ENCODE assay signal across 8 cellular contexts in genomic region chr13:33205804-33206221, GRCh38.
DNase-seq lines count a peak whose midpoint lies in the region; ATAC-seq lines count a peak whose summit lies in the region.

No MANE protein-coding gene starts in this region.

- peaks cover 14% of the 10 kb centered on the region for H3K27me3 Mint-ChIP-seq in stimulated activated naive CD8-positive, alpha-beta T cell treated with anti-CD3 and anti-CD28 coated beads, Interleukin-15, Interleukin-2, amounts not matched to agents 100 ng/mL and 50 ng/mL, for 24 hours
- peaks cover 17 to 27% of the 10 kb centered on the region in 2 donors for H3K27me3 Mint-ChIP-seq in T-cell

- no peaks in the 10 kb centered on the region for H3K36me3 Mint-ChIP-seq in stimulated activated naive CD8-positive, alpha-beta T cell treated with anti-CD3 and anti-CD28 coated beads, Interleukin-15, Interleukin-2, amounts not matched to agents 100 ng/mL and 50 ng/mL, for 24 hours (ENCODE audit: low read depth)
- no peaks in the 10 kb centered on the region for H3K36me3 Mint-ChIP-seq in T-cell

- no peaks in the 10 kb centered on the region for H3K9me3 Mint-ChIP-seq in stimulated activated naive CD8-positive, alpha-beta T cell treated with anti-CD3 and anti-CD28 coated beads, Interleukin-15, Interleukin-2, amounts not matched to agents 100 ng/mL and 50 ng/mL, for 24 hours
- no peaks in the 10 kb centered on the region for H3K9me3 Mint-ChIP-seq in T-cell

- ATAC-seq in stimulated activated naive CD8-positive, alpha-beta T cell treated with anti-CD3 and anti-CD28 coated beads, Interleukin-15, Interleukin-2, amounts not matched to agents 100 U/mL and 50 U/mL, for 24 hours: no peak
- ATAC-seq in left ventricle myocardium superior: peak; percentile 26
- no peak for ATAC-seq in T-cell (replicated peaks in 1 of 4)

- H3K4me3 Mint-ChIP-seq in stimulated activated naive CD8-positive, alpha-beta T cell treated with anti-CD3 and anti-CD28 coated beads, Interleukin-15, Interleukin-2, amounts not matched to agents 100 ng/mL and 50 ng/mL, for 24 hours: no peak overlapping the region
- no peak overlapping the region for H3K4me3 Mint-ChIP-seq in T-cell

- intact Hi-C loops in left ventricle myocardium superior (cut with micrococcal nuclease): no loop called here

- CTCF ChIA-PET in T-cell (lab: Charles Lee): interaction anchor here in 1 of 2 donors (1.4 kb wide), 1 partner anchor 12 kb away, joined by 4 read pairs; no protein-coding TSS in a partner anchor

- peaks cover 23% of the 10 kb centered on the region for H3K4me1 Mint-ChIP-seq in stimulated activated naive CD8-positive, alpha-beta T cell treated with anti-CD3 and anti-CD28 coated beads, Interleukin-15, Interleukin-2, amounts not matched to agents 100 ng/mL and 50 ng/mL, for 24 hours (ENCODE audit: low read depth)
- H3K4me1 Mint-ChIP-seq in T-cell: peaks cover 9 to 31% (median 22%) of the 10 kb centered on the region in 3 donors

- DNase-seq in stimulated activated naive CD8-positive, alpha-beta T cell treated with anti-CD3 and anti-CD28 coated beads, Interleukin-15, Interleukin-2, amounts not matched to agents 100 U/mL and 50 U/mL, for 24 hours: no peak
- DNase-seq in NCI-H82 (lab: John Stamatoyannopoulos, UW) (peak; percentile 51), left ventricle myocardium superior (no peak), T-cell (no peak), occipital lobe (lab: John Stamatoyannopoulos, UW) (no peak), NCI-H2227 (lab: John Stamatoyannopoulos, UW; ENCODE audit: unreplicated experiment) (no peak), RPMI8226 (no peak)

- H3K27ac Mint-ChIP-seq in stimulated activated naive CD8-positive, alpha-beta T cell treated with anti-CD3 and anti-CD28 coated beads, Interleukin-15, Interleukin-2, amounts not matched to agents 100 ng/mL and 50 ng/mL, for 24 hours: peak overlapping the region; percentile 26
- H3K27ac Mint-ChIP-seq in T-cell: no peak overlapping the region

- POLR2A ChIA-PET in T-cell (lab: Charles Lee): no interaction called here
